ENCODE assay signal across 2 cellular contexts in genomic region chr19:18122860-18123795, GRCh38.
TF ChIP-seq lines count a peak whose summit lies in the region.

No MANE protein-coding gene starts in this region.

TF ChIP-seq in SK-N-SH treated with all-trans-retinoic acid at 6 μM for 48 hours, 23 proteins besides CTCF, POLR2A, EP300 and RAD21 (continued from another document):
- TF ChIP-seq TSHZ2 (CRISPR knock-in tag; IDR thresholded peaks at IDR 0.05) (no peak), ISL1 (CRISPR knock-in tag; IDR thresholded peaks at IDR 0.05) (no peak)
TF ChIP-seq in SK-N-SH treated with all-trans-retinoic acid at 6 μM for 48 hours: peak in this region for 1.

TF ChIP-seq in SK-N-SH, 30 proteins besides CTCF, POLR2A, EP300 and RAD21 (continued from another document):
- no peak for TF ChIP-seq SMC3 (IDR thresholded peaks at IDR 0.05; ENCODE audit: low read depth, low read length)
- no peak for TF ChIP-seq ZBTB33 (IDR thresholded peaks at IDR 0.05; ENCODE audit: borderline replicate concordance, low read depth)
